In the genomic region with DNA sequence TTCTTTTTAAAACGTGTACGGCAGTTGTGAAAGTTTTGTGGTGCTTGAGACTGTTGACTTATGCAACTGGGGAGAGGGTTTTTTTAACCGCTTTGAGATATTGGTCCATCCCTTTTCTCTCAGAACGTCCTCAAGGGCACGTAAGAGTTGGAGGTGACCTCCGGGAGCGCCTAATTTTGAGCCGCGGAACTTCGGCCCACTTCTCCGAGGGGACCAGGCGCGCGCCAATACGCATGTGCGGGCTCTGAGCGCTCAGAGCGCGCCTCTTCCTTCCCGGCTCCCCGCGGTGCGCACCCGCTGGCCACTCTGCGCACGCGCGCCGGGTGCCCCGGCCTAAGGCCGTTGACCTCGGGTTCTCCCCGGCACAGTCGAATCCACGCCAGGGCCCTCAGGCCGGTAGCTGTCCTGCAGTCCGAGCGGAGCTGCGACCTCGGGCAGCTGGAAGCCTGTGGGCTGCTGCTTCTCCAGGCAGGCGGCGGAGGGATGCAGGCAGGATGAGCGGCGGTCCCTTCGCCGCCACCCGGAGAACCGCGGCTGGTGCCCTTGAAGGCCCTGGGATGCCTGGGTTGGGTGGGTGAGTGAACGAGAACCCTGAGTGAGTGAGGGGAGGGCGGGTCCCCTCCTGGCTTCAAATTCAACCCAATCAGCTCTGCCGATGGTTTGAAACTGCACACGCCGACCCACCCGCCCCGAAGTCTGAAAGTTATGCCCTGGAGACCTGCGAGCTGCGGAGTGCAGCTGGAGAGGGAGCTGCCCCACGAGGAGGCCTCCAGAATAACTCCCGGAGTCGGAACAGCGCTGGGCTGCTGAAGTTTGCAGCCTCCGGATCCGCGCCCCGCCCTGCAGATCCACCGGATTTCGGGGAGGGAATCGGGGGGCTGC, we compare ENCODE assay signal across 8 cellular contexts. TPM values are rescaled to one million over a fixed set of nuclear protein-coding genes. Genes with fewer than 3 reads are reported as not detected.
DNase-seq lines count a peak whose midpoint lies in the region; ATAC-seq and TF ChIP-seq lines count a peak whose summit lies in the region.

No MANE protein-coding gene starts in this region.

- TF ChIP-seq CTCF in vagina (IDR thresholded peaks at IDR 0.05): no peak

- H3K9me3 ChIP-seq in NT2/D1 (ENCODE audit: insufficient read depth, low read length) (no peaks in the 10 kb centered on the region), iPS-18a (ENCODE audit: control insufficient read depth, low read depth, low read length) (no peaks in the 10 kb centered on the region), vagina (no peaks in the 10 kb centered on the region), HAP-1 (no peaks in the 10 kb centered on the region)

- H3K9ac ChIP-seq in NT2/D1 (ENCODE audit: insufficient read length, low read depth): no peak overlapping the region
- H3K9ac ChIP-seq in iPS-18a (ENCODE audit: low read length): no peak overlapping the region

- intact Hi-C loops in Right ventricle myocardium superior (cut with DNase I): no loop called here
- intact Hi-C loops in cardiac septum (cut with DNase I): no loop called here
- intact Hi-C loops in vagina (cut with DNase I): no loop called here

- TF ChIP-seq POLR2A in vagina (IDR thresholded peaks at IDR 0.05): no peak

- no peak overlapping the region for H3K27ac ChIP-seq in iPS-18a (ENCODE audit: low read length)
- no peak overlapping the region for H3K27ac ChIP-seq in vagina

- DNase-seq in Right ventricle myocardium superior (no peak), cardiac septum (ENCODE audit: low spot score) (no peak), NT2/D1 (ENCODE audit: low read depth, low spot score) (no peak), vagina (ENCODE audit: extremely low spot score in 2 of 2) (no peak), HAP-1 (ENCODE audit: low spot score in 2 of 2) (no peak)
- DNase-seq in stimulated activated CD8-positive, alpha-beta memory T cell treated with anti-CD3 and anti-CD28 coated beads, Interleukin-4, amount 100 ng/mL, for 48 hours: no peak

- in situ Hi-C loops in HAP-1 (cut with MboI; ENCODE audit: low sequenced_read_pairs): no loop called here

- H3K27me3 ChIP-seq in NT2/D1 (ENCODE audit: insufficient read depth, insufficient read length) (peaks cover 96% of the 10 kb centered on the region), iPS-18a (ENCODE audit: control insufficient read depth, insufficient read depth, low read length) (peaks cover 100% of the 10 kb centered on the region), vagina (peaks cover 45% of the 10 kb centered on the region), HAP-1 (ENCODE audit: low read depth) (peaks cover 63% of the 10 kb centered on the region)

- H3K4me3 ChIP-seq in NT2/D1 (ENCODE audit: insufficient read length, low read depth) (peak overlapping the region; percentile 43), iPS-18a (ENCODE audit: low read length) (peak overlapping the region; percentile 58), vagina (peak overlapping the region; percentile 0 to 12), HAP-1 (no peak overlapping the region)

- H3K4me1 ChIP-seq in NT2/D1 (ENCODE audit: insufficient read depth, insufficient read length) (peaks cover under 1% of the 10 kb centered on the region), iPS-18a (ENCODE audit: control insufficient read depth, low read depth, low read length) (peaks cover 25% of the 10 kb centered on the region), vagina (peaks cover 19% of the 10 kb centered on the region), HAP-1 (no peaks in the 10 kb centered on the region)

- H3K36me3 ChIP-seq in NT2/D1 (ENCODE audit: insufficient read depth, insufficient read length, low read length): no peaks in the 10 kb centered on the region
- H3K36me3 ChIP-seq in iPS-18a (ENCODE audit: control insufficient read depth, low read depth, low read length): no peaks in the 10 kb centered on the region
- H3K36me3 ChIP-seq in vagina: no peaks in the 10 kb centered on the region
- no peaks in the 10 kb centered on the region for H3K36me3 ChIP-seq in HAP-1 (replicated peaks)

- peak; percentile 60 for ATAC-seq in Right ventricle myocardium superior (ENCODE audit: poor library complexity)
- ATAC-seq in GM19023 (IDR thresholded peaks at IDR 0.05; ENCODE audit: unreplicated experiment): no peak

RNA-seq across cellular contexts. Expression of a gene that starts 7.3 kb away (rescaled TPM):
- total RNA-seq in Right ventricle myocardium superior (not detected), cardiac septum (0.11 TPM), vagina (not detected)
